12 cellular contexts compared by ENCODE assay signal in the genomic region with DNA sequence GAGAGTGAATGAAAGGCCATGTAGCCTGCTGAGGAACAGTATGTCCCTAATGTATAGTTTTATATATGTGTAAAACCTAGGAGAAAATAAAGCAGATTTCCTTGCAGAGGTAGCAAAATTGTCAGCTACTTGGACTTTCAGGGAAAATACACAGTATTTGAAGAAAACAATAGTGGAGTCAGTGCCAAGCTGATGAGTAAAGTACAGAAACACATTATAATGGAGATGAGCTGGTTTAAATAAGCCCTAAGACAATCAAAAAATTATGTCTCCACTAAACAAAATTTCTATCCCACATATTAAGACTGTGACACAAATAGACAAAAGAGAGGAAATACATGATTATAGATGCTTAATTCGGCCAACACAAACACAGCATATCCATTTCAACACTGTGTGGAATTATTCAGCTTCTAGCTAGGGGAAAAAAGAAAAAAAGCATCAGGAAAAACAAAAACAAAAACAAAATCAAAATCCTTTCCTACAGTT.
A peak's percentile ranks its signal among the peaks of the same experiment; 100 is the strongest.
DNase-seq lines count a peak whose midpoint lies in the region; ATAC-seq and TF ChIP-seq lines count a peak whose summit lies in the region.
"Had no signal": no experiment of that assay in that cellular context is flagged by ENCODE, and none has a peak within 500 bp of the region (broad histone marks: within the 10 kb centered on the region; RNA-seq: fewer than 3 reads in every experiment).

No MANE protein-coding gene starts in this region.

- peaks cover 79% of the 10 kb centered on the region for H3K4me1 Mint-ChIP-seq in activated CD4-positive, alpha-beta T cell treated with anti-CD3 and anti-CD28 coated beads for 36 hours
- peaks cover 84% of the 10 kb centered on the region for H3K4me1 Mint-ChIP-seq in stimulated activated naive CD8-positive, alpha-beta T cell treated with anti-CD3 and anti-CD28 coated beads, Interleukin-15, amount 100 ng/mL, for 72 hours

- no peaks in the 10 kb centered on the region for H4K20me1 ChIP-seq in PC-9 (ENCODE audit: insufficient read depth)

- H3K9me2 ChIP-seq in PC-9 (ENCODE audit: insufficient read depth) = no peaks in the 10 kb centered on the region

- CTCF ChIA-PET in activated CD4-positive, alpha-beta T cell treated with anti-CD3 and anti-CD28 coated beads for 36 hours (lab: Charles Lee) = interaction anchor here (0.9 to 2.8 kb wide), 9 partner anchors 8 to 76 kb away, joined by 3 to 13 read pairs (median 5); partner anchors contain the start of gene MAML2
- CTCF ChIA-PET in PC-9 (lab: Charles Lee) = no interaction called here

- no peak for TF ChIP-seq CTCF in PC-9 (conservative IDR thresholded peaks at IDR 0.05)
- TF ChIP-seq CTCF in epithelial cell of proximal tubule (conservative IDR thresholded peaks at IDR 0.05; ENCODE audit: low read depth, low read length) = no peak

- peaks cover 54% of the 10 kb centered on the region for H3K36me3 Mint-ChIP-seq in activated CD4-positive, alpha-beta T cell treated with anti-CD3 and anti-CD28 coated beads for 36 hours (ENCODE audit: low read depth)

- DNase-seq in activated CD4-positive, alpha-beta T cell treated with anti-CD3 and anti-CD28 coated beads for 36 hours = no peak
- no peak for DNase-seq in activated CD4-positive, alpha-beta T cell treated with anti-CD3 and anti-CD28 coated beads for 48 hours
- DNase-seq in PC-9 (no peak), epithelial cell of proximal tubule (ENCODE audit: low read depth) (no peak), SKM-1 (lab: John Stamatoyannopoulos, UW; ENCODE audit: unreplicated experiment) (no peak), GOT3 (lab: John Stamatoyannopoulos, UW) (no peak)
- DNase-seq in stimulated activated naive CD8-positive, alpha-beta T cell treated with anti-CD3 and anti-CD28 coated beads, Interleukin-15, amount 100 ng/mL, for 72 hours = no peak
- DNase-seq: GDM1, Kasumi-1, NCI-H748 treated with DMSO at 0.1 percent for 48 hours, T-helper 9 cell had no signal

- peak overlapping the region; percentile 51 for H3K27ac ChIP-seq in PC-9

- peak overlapping the region; percentile 93 for H3K27ac Mint-ChIP-seq in activated CD4-positive, alpha-beta T cell treated with anti-CD3 and anti-CD28 coated beads for 36 hours
- H3K27ac Mint-ChIP-seq in stimulated activated naive CD8-positive, alpha-beta T cell treated with anti-CD3 and anti-CD28 coated beads, Interleukin-15, amount 100 ng/mL, for 72 hours = peak overlapping the region; percentile 82 to 85

- H3K4me3 Mint-ChIP-seq in activated CD4-positive, alpha-beta T cell treated with anti-CD3 and anti-CD28 coated beads for 36 hours = peak overlapping the region; percentile 20
- H3K4me3 Mint-ChIP-seq in stimulated activated naive CD8-positive, alpha-beta T cell treated with anti-CD3 and anti-CD28 coated beads, Interleukin-15, amount 100 ng/mL, for 72 hours = peak overlapping the region; percentile 54 to 71

- H2AFZ ChIP-seq in PC-9 = no peak overlapping the region

- peaks cover 44% of the 10 kb centered on the region for H3F3A ChIP-seq in PC-9 (ENCODE audit: insufficient read depth, low read depth)

- H3K27me3 Mint-ChIP-seq in activated CD4-positive, alpha-beta T cell treated with anti-CD3 and anti-CD28 coated beads for 36 hours = no peaks in the 10 kb centered on the region
- H3K27me3 Mint-ChIP-seq in stimulated activated naive CD8-positive, alpha-beta T cell treated with anti-CD3 and anti-CD28 coated beads, Interleukin-15, amount 100 ng/mL, for 72 hours = no peaks in the 10 kb centered on the region

- peaks cover 39% of the 10 kb centered on the region for H3K36me3 ChIP-seq in PC-9 (ENCODE audit: low read depth)

- intact Hi-C loops in activated CD4-positive, alpha-beta T cell treated with anti-CD3 and anti-CD28 coated beads for 36 hours (cut with DNase I, micrococcal nuclease) = loop anchor here (1.0 kb wide), 2 partner anchors 9 to 68 kb away; no protein-coding TSS in a partner anchor
- intact Hi-C loops in PC-9 (cut with micrococcal nuclease; ENCODE audit: unreplicated experiment) = no loop called here

- H3K4me3 ChIP-seq in PC-9 (no peak overlapping the region), epithelial cell of proximal tubule (ENCODE audit: low read depth, low read length) (peak overlapping the region; percentile 19)

- POLR2A ChIA-PET in activated CD4-positive, alpha-beta T cell treated with anti-CD3 and anti-CD28 coated beads for 36 hours (lab: Charles Lee) = interaction anchor here (0.7 to 0.9 kb wide), 3 partner anchors 20 to 32 kb away, joined by 3 to 4 read pairs (median 4); no protein-coding TSS in a partner anchor
- POLR2A ChIA-PET in PC-9 (lab: Charles Lee; ENCODE audit: unreplicated experiment) = no interaction called here

- no peaks in the 10 kb centered on the region for H3K27me3 ChIP-seq in PC-9 (ENCODE audit: insufficient read depth, low read depth)

- BruUV-seq in PC-9 (replicated peaks; lab: Mats Ljungman, UMichigan) = no TSS peak

- H3K9me3 ChIP-seq in PC-9 (ENCODE audit: insufficient read depth, low read depth) = peaks cover 8% of the 10 kb centered on the region; the same call in 1 of the 2 replicates

- no peak overlapping the region for H3K4me2 ChIP-seq in PC-9

- ATAC-seq in activated CD4-positive, alpha-beta T cell treated with anti-CD3 and anti-CD28 coated beads for 36 hours = no peak
- ATAC-seq in stimulated activated naive CD8-positive, alpha-beta T cell treated with anti-CD3 and anti-CD28 coated beads, Interleukin-15, amount 100 ng/mL, for 72 hours = no peak
- no peak for ATAC-seq in HG02938 (IDR thresholded peaks at IDR 0.05; ENCODE audit: unreplicated experiment)

- H3K79me2 ChIP-seq in PC-9 (ENCODE audit: low read depth) = peaks cover 83% of the 10 kb centered on the region

- peaks cover 24% of the 10 kb centered on the region for H3K9me3 Mint-ChIP-seq in activated CD4-positive, alpha-beta T cell treated with anti-CD3 and anti-CD28 coated beads for 36 hours (ENCODE audit: low read depth)
- H3K9me3 Mint-ChIP-seq in stimulated activated naive CD8-positive, alpha-beta T cell treated with anti-CD3 and anti-CD28 coated beads, Interleukin-15, amount 100 ng/mL, for 72 hours = peaks cover 10 to 33% of the 10 kb centered on the region in 2 donors

- H3K4me1 ChIP-seq in PC-9 (replicated peaks; ENCODE audit: insufficient read depth) = peaks cover 59% of the 10 kb centered on the region
